2 cellular contexts compared by ENCODE assay signal in genomic region chr13:30671271-30671815, GRCh38.
TF ChIP-seq lines count a peak whose summit lies in the region.

No MANE protein-coding gene starts in this region.

TF ChIP-seq in SK-N-SH, 30 proteins besides CTCF, POLR2A, EP300 and RAD21:
- TF ChIP-seq REST (IDR thresholded peaks at IDR 0.05; ENCODE audit: low read depth, low read length): no peak
- TF ChIP-seq GATA2 (CRISPR knock-in tag; IDR thresholded peaks at IDR 0.05): 0 out of 2 replicates have a peak, but pooled peaks have one; percentile 8

TF ChIP-seq in SK-N-SH treated with all-trans-retinoic acid at 6 μM for 48 hours, 23 proteins besides CTCF, POLR2A, EP300 and RAD21:
- TF ChIP-seq PATZ1 (CRISPR knock-in tag; IDR thresholded peaks at IDR 0.05; ENCODE audit: borderline replicate concordance) (no peak), PPARA (CRISPR knock-in tag; IDR thresholded peaks at IDR 0.05; ENCODE audit: borderline replicate concordance) (no peak), CSRNP3 (CRISPR knock-in tag; IDR thresholded peaks at IDR 0.05) (no peak), ISL1 (CRISPR knock-in tag; IDR thresholded peaks at IDR 0.05) (no peak), OSR1 (CRISPR knock-in tag; IDR thresholded peaks at IDR 0.05) (no peak), GLIS3 (CRISPR knock-in tag; IDR thresholded peaks at IDR 0.05) (no peak), TOX (CRISPR knock-in tag; IDR thresholded peaks at IDR 0.05; ENCODE audit: borderline replicate concordance) (no peak), CSDC2 (CRISPR knock-in tag; IDR thresholded peaks at IDR 0.05) (no peak)
